ENCODE assay signal across 8 cellular contexts in the genomic region with DNA sequence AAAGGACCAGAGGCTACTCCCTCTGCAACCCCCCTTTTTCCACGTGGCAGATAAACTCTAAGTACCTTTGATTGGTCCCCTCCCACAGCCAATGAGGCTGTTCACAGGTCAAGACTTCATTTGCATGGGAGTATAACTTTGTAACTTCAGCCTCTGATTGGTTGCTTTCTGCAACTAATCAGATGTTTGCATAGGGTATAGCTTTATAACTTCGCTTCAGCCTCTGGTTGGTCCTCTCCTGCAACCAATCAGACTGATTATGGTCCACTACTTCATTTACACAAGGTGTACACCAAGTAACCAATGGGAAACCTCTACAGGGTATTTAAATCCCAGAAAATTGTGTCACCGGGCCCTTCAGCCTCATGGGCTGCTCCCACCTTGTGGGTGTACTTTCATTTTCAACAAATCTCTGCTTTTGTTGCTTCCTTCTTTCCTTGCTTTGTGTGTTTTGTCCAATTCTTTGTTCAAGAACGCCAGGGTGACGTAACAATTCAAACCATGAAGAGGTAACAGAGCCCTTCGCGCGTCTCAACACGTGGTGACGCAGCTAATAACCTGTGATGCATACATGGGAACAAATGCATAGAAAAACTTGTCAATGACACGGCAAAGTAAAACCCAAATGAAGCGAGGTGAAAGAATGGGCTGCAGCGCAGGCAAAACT. TPM values are rescaled to one million over a fixed set of nuclear protein-coding genes. Genes with fewer than 3 reads are reported as not detected.
A peak's percentile ranks its signal among the peaks of the same experiment; 100 is the strongest.
DNase-seq lines count a peak whose midpoint lies in the region; ATAC-seq and TF ChIP-seq lines count a peak whose summit lies in the region.

No MANE protein-coding gene starts in this region.

- peak overlapping the region; percentile 48; the same call in 1 of the 2 replicates for H3K9ac ChIP-seq in OCI-LY1 (ENCODE audit: low read length)

- H4K20me1 ChIP-seq in OCI-LY1 (ENCODE audit: insufficient read depth, low read length) (no peaks in the 10 kb centered on the region), osteoblast (ENCODE audit: insufficient read depth, low read length) (no peaks in the 10 kb centered on the region)

- H3K27ac ChIP-seq in OCI-LY1 (ENCODE audit: low read depth, low read length, poor library complexity, severe bottlenecking) (no peak overlapping the region), osteoblast (ENCODE audit: low read depth, low read length) (no peak overlapping the region)

- H3K27me3 ChIP-seq in OCI-LY1 (ENCODE audit: insufficient read depth, low read length) (no peaks in the 10 kb centered on the region), osteoblast (ENCODE audit: insufficient read depth, low read length) (no peaks in the 10 kb centered on the region)

- no peaks in the 10 kb centered on the region for H3K9me3 Mint-ChIP-seq in central memory CD8-positive, alpha-beta T cell

- H3K4me3 Mint-ChIP-seq in central memory CD8-positive, alpha-beta T cell, result peak overlapping the region; percentile 91

- no peak overlapping the region for H2AFZ ChIP-seq in OCI-LY1 (ENCODE audit: low read length)
- H2AFZ ChIP-seq in osteoblast (ENCODE audit: low read length), result peak overlapping the region; percentile 90

- H3F3A ChIP-seq in OCI-LY1 (ENCODE audit: insufficient read depth, low read length), result no peaks in the 10 kb centered on the region; the same call in 1 of the 2 replicates

- H3K36me3 Mint-ChIP-seq in central memory CD8-positive, alpha-beta T cell (ENCODE audit: insufficient read depth), result peaks cover 9% of the 10 kb centered on the region

- H3K4me2 ChIP-seq in OCI-LY1 (ENCODE audit: low read length) (peak overlapping the region; percentile 82), osteoblast (ENCODE audit: insufficient read depth, low read length) (peak overlapping the region; percentile 93)

- no peak for TF ChIP-seq CTCF in GM12864 (IDR thresholded peaks at IDR 0.05; ENCODE audit: low read depth, low read length, missing control alignments)
- no peak for TF ChIP-seq CTCF in OCI-LY1 (IDR thresholded peaks at IDR 0.05; ENCODE audit: low read length)
- TF ChIP-seq CTCF in osteoblast (IDR thresholded peaks at IDR 0.05; ENCODE audit: extremely low read depth, low read depth, low read length), result no peak

- H3K9me3 ChIP-seq in OCI-LY1 (ENCODE audit: low read length), result no peaks in the 10 kb centered on the region
- no peaks in the 10 kb centered on the region for H3K9me3 ChIP-seq in osteoblast (ENCODE audit: low read depth, low read length)

- peak overlapping the region; percentile 93 for H3K27ac Mint-ChIP-seq in central memory CD8-positive, alpha-beta T cell (ENCODE audit: low read depth)

- DNase-seq in GM12864 (ENCODE audit: low read depth) (no peak), osteoblast (ENCODE audit: insufficient read length, low spot score, missing footprints) (no peak), mesenteric fat pad (ENCODE audit: low spot score) (no peak)
- DNase-seq in central memory CD8-positive, alpha-beta T cell (ENCODE audit: low spot score in 2 of 2), result peak in 1 of 2 donors; percentile 13
- DNase-seq in activated CD4-positive, CD25-positive, alpha-beta regulatory T cell treated with anti-CD3 and anti-CD28 coated beads, Interleukin-2, amount 50 U/mL, for 72 hours, result no peak

- ATAC-seq in central memory CD8-positive, alpha-beta T cell (replicated peaks; ENCODE audit: extremely low read depth, poor library complexity, severe bottlenecking), result no peak
- ATAC-seq in GM18861 (IDR thresholded peaks at IDR 0.05; ENCODE audit: unreplicated experiment), result no peak
- ATAC-seq in GM18519 (IDR thresholded peaks at IDR 0.05; ENCODE audit: low FRiP score, unreplicated experiment), result no peak

- H3K36me3 ChIP-seq in OCI-LY1 (ENCODE audit: insufficient read depth, low read length), result peaks cover 27% of the 10 kb centered on the region
- peaks cover 19% of the 10 kb centered on the region for H3K36me3 ChIP-seq in osteoblast (ENCODE audit: insufficient read depth, low read length)

- H3K4me1 ChIP-seq in OCI-LY1 (ENCODE audit: insufficient read depth, low read length, severe bottlenecking), result peaks cover 14% of the 10 kb centered on the region
- H3K4me1 ChIP-seq in osteoblast (ENCODE audit: insufficient read depth, low read length), result peaks cover 13% of the 10 kb centered on the region

- no peaks in the 10 kb centered on the region for H3K9me2 ChIP-seq in OCI-LY1 (ENCODE audit: low read depth, low read length)

- peak overlapping the region; percentile 82 for H3K4me3 ChIP-seq in GM12864 (ENCODE audit: low read depth, low read length)
- H3K4me3 ChIP-seq in OCI-LY1 (ENCODE audit: low read depth, low read length, poor library complexity, severe bottlenecking), result peak overlapping the region; percentile 63
- peak overlapping the region; percentile 79 for H3K4me3 ChIP-seq in osteoblast (ENCODE audit: insufficient read depth, low read length)

- H3K4me1 Mint-ChIP-seq in central memory CD8-positive, alpha-beta T cell, result peaks cover 30% of the 10 kb centered on the region

- H3K27me3 Mint-ChIP-seq in central memory CD8-positive, alpha-beta T cell, result no peaks in the 10 kb centered on the region

- H3K79me2 ChIP-seq in OCI-LY1 (ENCODE audit: insufficient read depth, low read length) (peaks cover 8% of the 10 kb centered on the region), osteoblast (ENCODE audit: insufficient read depth, low read length) (peaks cover 2% of the 10 kb centered on the region)

RNA-seq across cellular contexts. Expression of a gene that starts 47.2 kb away (rescaled TPM):
- total RNA-seq in osteoblast (91.6 and 91.9 TPM in 2 replicates), mesenteric fat pad (48.5 TPM)
